Comparison of ENCODE assay signal across 18 cellular contexts in genomic region chr1:24913616-24914225, GRCh38. TPM values are rescaled to one million over a fixed set of nuclear protein-coding genes. Genes with fewer than 3 reads are reported as not detected.
DNase-seq lines count a peak whose midpoint lies in the region; ATAC-seq and TF ChIP-seq lines count a peak whose summit lies in the region.
"Had no signal": no experiment of that assay in that cellular context is flagged by ENCODE, and none has a peak within 500 bp of the region (broad histone marks: within the 10 kb centered on the region; RNA-seq: fewer than 3 reads in every experiment).

No MANE protein-coding gene starts in this region.

- TF ChIP-seq CTCF in activated CD8-positive, alpha-beta T cell treated with anti-CD3 and anti-CD28 coated beads for 36 hours (IDR thresholded peaks at IDR 0.05) = no peak
- no peak for TF ChIP-seq CTCF in hepatocyte (IDR thresholded peaks at IDR 0.05; ENCODE audit: poor library complexity)
- no peak for TF ChIP-seq CTCF in spleen (IDR thresholded peaks at IDR 0.05 in 8 of 11, conservative IDR thresholded peaks at IDR 0.05 in 3 of 11)

- peak overlapping the region; percentile 25 for H3K27ac Mint-ChIP-seq in activated CD4-positive, alpha-beta T cell treated with anti-CD3 and anti-CD28 coated beads for 36 hours
- H3K27ac Mint-ChIP-seq in activated CD8-positive, alpha-beta T cell treated with anti-CD3 and anti-CD28 coated beads for 36 hours = peak overlapping the region; percentile 91

- H3K9me3 ChIP-seq in hepatocyte (ENCODE audit: low read depth) (no peaks in the 10 kb centered on the region), spleen (no peaks in the 10 kb centered on the region)
- H3K9me3 ChIP-seq: ascending aorta, gastrocnemius medialis had no signal

- no peaks in the 10 kb centered on the region for H3K9me2 ChIP-seq in hepatocyte (replicated peaks; ENCODE audit: insufficient read depth)

- TF ChIP-seq POLR2A in spleen (IDR thresholded peaks at IDR 0.05) (no peak), GM18505 (IDR thresholded peaks at IDR 0.05; ENCODE audit: borderline replicate concordance, extremely low read depth, insufficient read depth, insufficient read length) (no peak)

- H3K27ac ChIP-seq in hepatocyte (no peak overlapping the region), spleen (peak overlapping the region in 5 of 8 donors; percentile 61 to 90 (median 85))
- H3K27ac ChIP-seq: 22Rv1, gastrocnemius medialis had no signal

- POLR2A ChIA-PET in activated CD4-positive, alpha-beta T cell treated with anti-CD3 and anti-CD28 coated beads for 36 hours (lab: Charles Lee) = interaction anchor here (1.3 kb wide), 1 partner anchor 17 kb away, joined by 5 read pairs; the partner anchor contains the start of gene RUNX3
- POLR2A ChIA-PET in activated CD8-positive, alpha-beta T cell treated with anti-CD3 and anti-CD28 coated beads for 36 hours (lab: Charles Lee) = interaction anchor here (1.0 to 7.0 kb wide), 6 partner anchors 9 to 51 kb away, joined by 3 to 122 read pairs (median 5); partner anchors contain the start of gene RUNX3

- H3K27me3 ChIP-seq in hepatocyte (no peaks in the 10 kb centered on the region), spleen (replicated peaks in 1 of 7) (no peaks in the 10 kb centered on the region)
- H3K27me3 ChIP-seq: ascending aorta, gastrocnemius medialis had no signal

- peak; percentile 22 for DNase-seq in activated CD4-positive, alpha-beta T cell treated with anti-CD3 and anti-CD28 coated beads for 36 hours
- DNase-seq in activated CD4-positive, alpha-beta T cell treated with anti-CD3 and anti-CD28 coated beads, Interleukin-2, amount 50 U/mL, for 48 hours = no peak
- no peak for DNase-seq in activated CD8-positive, alpha-beta T cell treated with anti-CD3 and anti-CD28 coated beads for 36 hours
- DNase-seq in hepatocyte (ENCODE audit: low spot score) = no peak
- no peak for DNase-seq in spleen
- DNase-seq in NOMO-1 (lab: John Stamatoyannopoulos, UW; ENCODE audit: unreplicated experiment in 2 of 2) = no peak
- DNase-seq: activated CD4-positive, alpha-beta T cell treated with anti-CD3 and anti-CD28 coated beads, Interleukin-2, amount 50 U/mL, for 1 hour; DND-41; gastrocnemius medialis; NCI-H1417; NCI-H2171 treated with DMSO at 0.1 percent for 48 hours; small intestine had no signal

- no peaks in the 10 kb centered on the region for H3K27me3 Mint-ChIP-seq in activated CD4-positive, alpha-beta T cell treated with anti-CD3 and anti-CD28 coated beads for 36 hours
- H3K27me3 Mint-ChIP-seq in activated CD8-positive, alpha-beta T cell treated with anti-CD3 and anti-CD28 coated beads for 36 hours = no peaks in the 10 kb centered on the region
- H3K27me3 Mint-ChIP-seq: activated T-helper 17 cell treated with anti-CD3 and anti-CD28 coated beads, Interleukin-2, amount 50 U/mL, for 72 hours had no signal

- no peaks in the 10 kb centered on the region for H4K20me1 ChIP-seq in hepatocyte (ENCODE audit: insufficient read depth, poor library complexity, severe bottlenecking)

- peak overlapping the region; percentile 42 for H3K4me2 ChIP-seq in hepatocyte

- H3K4me3 ChIP-seq in hepatocyte (no peak overlapping the region), spleen (no peak overlapping the region)
- H3K4me3 ChIP-seq: ascending aorta, gastrocnemius medialis had no signal

- CTCF ChIA-PET in activated CD4-positive, alpha-beta T cell treated with anti-CD3 and anti-CD28 coated beads for 36 hours (lab: Charles Lee) = interaction anchor here (0.7 to 1.2 kb wide), 3 partner anchors 12 to 184 kb away, joined by 3 read pairs; no protein-coding TSS in a partner anchor
- CTCF ChIA-PET in activated CD8-positive, alpha-beta T cell treated with anti-CD3 and anti-CD28 coated beads for 36 hours (lab: Charles Lee) = interaction anchor here (0.8 to 1.9 kb wide), 5 partner anchors 9 to 123 kb away, joined by 3 to 6 read pairs (median 4); no protein-coding TSS in a partner anchor

- ATAC-seq in activated CD4-positive, alpha-beta T cell treated with anti-CD3 and anti-CD28 coated beads for 36 hours = no peak
- ATAC-seq in activated CD8-positive, alpha-beta T cell treated with anti-CD3 and anti-CD28 coated beads for 36 hours = no peak
- ATAC-seq in HG03469 (IDR thresholded peaks at IDR 0.05; ENCODE audit: unreplicated experiment) (no peak), GM18505 (IDR thresholded peaks at IDR 0.05; ENCODE audit: unreplicated experiment) (no peak)
- ATAC-seq: gastrocnemius medialis, Panc1 had no signal

- no peaks in the 10 kb centered on the region for H3K79me2 ChIP-seq in hepatocyte

- H3K36me3 ChIP-seq in hepatocyte (replicated peaks; ENCODE audit: insufficient read depth, low read depth) (no peaks in the 10 kb centered on the region), spleen (peaks cover 0 to 100% (median 53%) of the 10 kb centered on the region in 6 donors)
- H3K36me3 ChIP-seq: ascending aorta, gastrocnemius medialis had no signal

- H3K4me1 Mint-ChIP-seq in activated CD4-positive, alpha-beta T cell treated with anti-CD3 and anti-CD28 coated beads for 36 hours = peaks cover 53% of the 10 kb centered on the region
- H3K4me1 Mint-ChIP-seq in activated CD8-positive, alpha-beta T cell treated with anti-CD3 and anti-CD28 coated beads for 36 hours (ENCODE audit: low read depth) = peaks cover 87% of the 10 kb centered on the region

- peaks cover 12% of the 10 kb centered on the region for H3K4me1 ChIP-seq in hepatocyte (ENCODE audit: insufficient read depth)
- peaks cover 10 to 96% (median 61%) of the 10 kb centered on the region in 6 donors for H3K4me1 ChIP-seq in spleen

- WGBS in hepatocyte (ENCODE audit: low lambda C conversion rate, missing lambda C conversion rate) = 87% methylated on average over 10 of the region's 10 CpGs
- WGBS in spleen, 5 donors = 86 to 96% (median 92%) methylated on average over 7 to 10 of the region's 10 CpGs

- no peak overlapping the region for H3K4me3 Mint-ChIP-seq in activated CD4-positive, alpha-beta T cell treated with anti-CD3 and anti-CD28 coated beads for 36 hours
- H3K4me3 Mint-ChIP-seq in activated CD8-positive, alpha-beta T cell treated with anti-CD3 and anti-CD28 coated beads for 36 hours = no peak overlapping the region

- intact Hi-C loops in activated CD4-positive, alpha-beta T cell treated with anti-CD3 and anti-CD28 coated beads for 36 hours (cut with DNase I, micrococcal nuclease) = no loop called here
- intact Hi-C loops in activated CD8-positive, alpha-beta T cell treated with anti-CD3 and anti-CD28 coated beads for 36 hours (cut with micrococcal nuclease) = no loop called here
- intact Hi-C loops in spleen (cut with DNase I; ENCODE audit: low total_unique reads) = loop anchor here (10.0 kb wide), 1 partner anchor 59 kb away; no protein-coding TSS in a partner anchor

- no peak overlapping the region for H2AFZ ChIP-seq in hepatocyte

- H3K9me3 Mint-ChIP-seq in activated CD4-positive, alpha-beta T cell treated with anti-CD3 and anti-CD28 coated beads for 36 hours (ENCODE audit: low read depth) = no peaks in the 10 kb centered on the region
- H3K9me3 Mint-ChIP-seq in activated CD8-positive, alpha-beta T cell treated with anti-CD3 and anti-CD28 coated beads for 36 hours = no peaks in the 10 kb centered on the region
- H3K9me3 Mint-ChIP-seq: activated T-helper 17 cell treated with anti-CD3 and anti-CD28 coated beads, Interleukin-2, amount 50 U/mL, for 72 hours had no signal

- H3K36me3 Mint-ChIP-seq in activated CD4-positive, alpha-beta T cell treated with anti-CD3 and anti-CD28 coated beads for 36 hours (ENCODE audit: low read depth) = peaks cover 76% of the 10 kb centered on the region
- H3K36me3 Mint-ChIP-seq in activated CD8-positive, alpha-beta T cell treated with anti-CD3 and anti-CD28 coated beads for 36 hours (ENCODE audit: low read depth) = peaks cover 85% of the 10 kb centered on the region

RNA-seq across cellular contexts. Expression of gene RUNX3, which starts 16.4 kb away (rescaled TPM):
- 100 to 1,000 TPM; 156 to 167 TPM for total RNA-seq in activated CD4-positive, alpha-beta T cell treated with anti-CD3 and anti-CD28 coated beads for 36 hours
- total RNA-seq in activated CD8-positive, alpha-beta T cell treated with anti-CD3 and anti-CD28 coated beads for 36 hours = 100 to 1,000 TPM; 180 to 183 TPM
- total RNA-seq in hepatocyte (0.13 and 0.28 TPM in 2 replicates), spleen (10 to 100 TPM; 38.1 to 76.3 (median 52.3) TPM)
- polyA plus RNA-seq in hepatocyte (0.16 and 0.67 TPM in 2 replicates), spleen (10 to 100 TPM; 17.3 to 22.1 (median 18.2) TPM)

Comparison
In these comparisons a context has a peak if more than half of its experiments do, and no peak if none do; other contexts are left out.
1. RNA of gene RUNX3, which starts 16.4 kb away (total RNA-seq): 180 to 183 TPM in activated CD8-positive, alpha-beta T cell treated with anti-CD3 and anti-CD28 coated beads for 36 hours, 156 to 167 TPM in activated CD4-positive, alpha-beta T cell treated with anti-CD3 and anti-CD28 coated beads for 36 hours and 38.1 to 76.3 TPM in spleen; 0.13 to 0.28 TPM in hepatocyte; every median in the first group is over 10 times any median in the second.